In genomic region chr3:157063926-157064325, GRCh38 we compare ENCODE assay signal across 13 cellular contexts.
DNase-seq lines count a peak whose midpoint lies in the region; ATAC-seq, FAIRE-seq and TF ChIP-seq lines count a peak whose summit lies in the region.
"Had no signal": no experiment of that assay in that cellular context is flagged by ENCODE, and none has a peak within 500 bp of the region (broad histone marks: within the 10 kb centered on the region; RNA-seq: fewer than 3 reads in every experiment).

No MANE protein-coding gene starts in this region.

- CTCF ChIA-PET in CD4-positive, alpha-beta memory T cell (lab: Charles Lee; ENCODE audit: partially characterized antibody): interaction anchor here (1.1 kb wide), 1 partner anchor 18 kb away, joined by 4 read pairs; no protein-coding TSS in a partner anchor
- CTCF ChIA-PET in HepG2 (lab: Yijun Ruan, JAX; ENCODE audit: low intra/inter-chr PET ratio, low total read pairs): no interaction called here

- no peaks in the 10 kb centered on the region for H3K79me2 ChIP-seq in HepG2 (ENCODE audit: insufficient read depth, low read length)

- 21% methylated on average over 2 of the region's 2 CpGs for WGBS in HepG2 (ENCODE audit: low lambda C conversion rate)

- H3K27me3 Mint-ChIP-seq in brain: no peaks in the 10 kb centered on the region
- H3K27me3 Mint-ChIP-seq in CD4-positive, alpha-beta memory T cell: peaks cover 0 to 2% of the 10 kb centered on the region in 2 donors

- H3K4me3 Mint-ChIP-seq in brain: peak overlapping the region in 2 of 5 experiments; percentile 21 to 51
- no peak overlapping the region for H3K4me3 Mint-ChIP-seq in CD4-positive, alpha-beta memory T cell
- H3K4me3 Mint-ChIP-seq: activated naive CD4-positive, alpha-beta T cell treated with anti-CD3 and anti-CD28 coated beads, Interleukin-2, amount 50 U/mL, for 24 hours; immature natural killer cell had no signal

- no peaks in the 10 kb centered on the region for H3K27me3 ChIP-seq in CD4-positive, alpha-beta memory T cell (ENCODE audit: insufficient read depth, low read length)
- peaks cover 0 to 12% of the 10 kb centered on the region in 2 experiments; a peak in 3 of 5 replicates for H3K27me3 ChIP-seq in HepG2 (ENCODE audit: control insufficient read depth in 1 of 2, insufficient read depth in 2 of 2, low read length in 2 of 2)

- no peaks in the 10 kb centered on the region for H4K20me1 ChIP-seq in HepG2 (ENCODE audit: insufficient read depth, low read length)

- DNase-seq in retina: peak; percentile 69
- DNase-seq in CD4-positive, alpha-beta memory T cell: no peak
- DNase-seq in posterior cingulate gyrus: no peak
- no peak for DNase-seq in HepG2 (ENCODE audit: low spot score)
- DNase-seq in CD1c-positive myeloid dendritic cell (ENCODE audit: extremely low spot score): no peak
- DNase-seq: DMS153, immature natural killer cell, NCI-H146 had no signal

- no TSS peak for BruUV-seq in HepG2 (replicated peaks; lab: Mats Ljungman, UMichigan)

- H3K4me1 Mint-ChIP-seq in brain: peaks cover 75% of the 10 kb centered on the region
- peaks cover 23 to 41% (median 34%) of the 10 kb centered on the region in 4 donors for H3K4me1 Mint-ChIP-seq in CD4-positive, alpha-beta memory T cell

- POLR2A ChIA-PET in CD4-positive, alpha-beta memory T cell (lab: Charles Lee; ENCODE audit: partially characterized antibody): interaction anchor here (0.6 kb wide), 1 partner anchor 507 kb away, joined by 4 read pairs; no protein-coding TSS in a partner anchor
- POLR2A ChIA-PET in HepG2 (lab: Yijun Ruan, JAX): no interaction called here

- TF ChIP-seq POLR2A in HepG2 (IDR thresholded peaks at IDR 0.05; ENCODE audit: insufficient read depth in 1 of 2, low read depth in 2 of 2, low read length in 2 of 2): no peak

- H3K9ac ChIP-seq in HepG2 (ENCODE audit: insufficient read depth, low read depth, low read length): no peak overlapping the region

- peak; percentile 1 for ATAC-seq in GM19351 (IDR thresholded peaks at IDR 0.05; ENCODE audit: unreplicated experiment)
- peak; percentile 7 for ATAC-seq in HG03064 (IDR thresholded peaks at IDR 0.05; ENCODE audit: low read depth, unreplicated experiment)
- ATAC-seq in HepG2: no peak

- TF ChIP-seq RAD21 in HepG2 (CRISPR knock-in tag; IDR thresholded peaks at IDR 0.05): no peak

- H3K4me3 ChIP-seq in CD4-positive, alpha-beta memory T cell (ENCODE audit: low read length in 2 of 2): no peak overlapping the region
- no peak overlapping the region for H3K4me3 ChIP-seq in HepG2 (replicated peaks in 1 of 3; ENCODE audit: insufficient read depth in 1 of 3, low read depth in 2 of 3, low read length in 3 of 3)

- FAIRE-seq in HepG2 (lab: Jason Lieb, UNC): no peak

- H3K9me3 ChIP-seq in CD4-positive, alpha-beta memory T cell (ENCODE audit: control insufficient read depth in 1 of 2, low read length in 2 of 2): no peaks in the 10 kb centered on the region
- no peaks in the 10 kb centered on the region for H3K9me3 ChIP-seq in HepG2 (ENCODE audit: low read length)

- no peak overlapping the region for H3K4me2 ChIP-seq in HepG2 (ENCODE audit: low read depth, low read length)

- H3K9me3 Mint-ChIP-seq in brain: peaks cover 0 to 6% (median 5%) of the 10 kb centered on the region in 5 experiments
- no peaks in the 10 kb centered on the region for H3K9me3 Mint-ChIP-seq in CD4-positive, alpha-beta memory T cell
- H3K9me3 Mint-ChIP-seq: activated naive CD4-positive, alpha-beta T cell treated with anti-CD3 and anti-CD28 coated beads, Interleukin-2, amount 50 U/mL, for 24 hours; immature natural killer cell had no signal

- H3K27ac Mint-ChIP-seq in brain: peak overlapping the region; percentile 75 to 95 (median 89)
- H3K27ac Mint-ChIP-seq in CD4-positive, alpha-beta memory T cell: peak overlapping the region in 1 of 7 donors; percentile 42
- H3K27ac Mint-ChIP-seq: activated naive CD4-positive, alpha-beta T cell treated with anti-CD3 and anti-CD28 coated beads, Interleukin-2, amount 50 U/mL, for 24 hours had no signal

- H3K36me3 ChIP-seq in CD4-positive, alpha-beta memory T cell (ENCODE audit: insufficient read depth, low read length): no peaks in the 10 kb centered on the region
- no peaks in the 10 kb centered on the region for H3K36me3 ChIP-seq in HepG2 (replicated peaks in 1 of 2; ENCODE audit: control insufficient read depth in 1 of 2, insufficient read depth in 2 of 2, low read length in 2 of 2)

- intact Hi-C loops in CD4-positive, alpha-beta memory T cell (cut with micrococcal nuclease): no loop called here
- intact Hi-C loops in posterior cingulate gyrus (cut with DNase I): no loop called here
- intact Hi-C loops in HepG2 (cut with micrococcal nuclease; ENCODE audit: unreplicated experiment): no loop called here

- H3K36me3 Mint-ChIP-seq in brain: no peaks in the 10 kb centered on the region
- H3K36me3 Mint-ChIP-seq in CD4-positive, alpha-beta memory T cell: no peaks in the 10 kb centered on the region
- H3K36me3 Mint-ChIP-seq: activated naive CD4-positive, alpha-beta T cell treated with anti-CD3 and anti-CD28 coated beads, Interleukin-2, amount 50 U/mL, for 24 hours; immature natural killer cell had no signal

- peaks cover 38% of the 10 kb centered on the region for H3K4me1 ChIP-seq in CD4-positive, alpha-beta memory T cell (ENCODE audit: insufficient read depth, low read length)
- H3K4me1 ChIP-seq in HepG2 (ENCODE audit: insufficient read depth, low read length): no peaks in the 10 kb centered on the region

- in situ Hi-C loops in HepG2 (cut with HindIII; ENCODE audit: extremely low pct_ligation_motif_present, low pct_unique_long_range_greater_than_20kb): no loop called here

- no peak overlapping the region for H2AFZ ChIP-seq in HepG2 (ENCODE audit: low read length)

- no peak overlapping the region for H3K27ac ChIP-seq in CD4-positive, alpha-beta memory T cell (ENCODE audit: low read depth, low read length)
- no peak overlapping the region for H3K27ac ChIP-seq in HepG2 (ENCODE audit: extremely low read length, insufficient read depth, low read length)
- H3K27ac ChIP-seq: epithelial cell of prostate had no signal

- TF ChIP-seq EP300 in HepG2 (IDR thresholded peaks at IDR 0.05; ENCODE audit: low read depth in 2 of 2, low read length in 2 of 2): no peak
- no peak for TF ChIP-seq EP300 in HepG2 (CRISPR knock-in tag; IDR thresholded peaks at IDR 0.05; ENCODE audit: borderline replicate concordance)

- TF ChIP-seq CTCF in brain (conservative IDR thresholded peaks at IDR 0.05): no peak
- TF ChIP-seq CTCF in HepG2 (CRISPR knock-in tag; IDR thresholded peaks at IDR 0.05): no peak

TF ChIP-seq in HepG2, 621 proteins besides CTCF, POLR2A, EP300 and RAD21 (continues in another document):
- TF ChIP-seq ZNF839 (CRISPR knock-in tag; IDR thresholded peaks at IDR 0.05; ENCODE audit: borderline replicate concordance) (no peak), ZNF33B (CRISPR knock-in tag; IDR thresholded peaks at IDR 0.05) (no peak), E2F1 (CRISPR knock-in tag; IDR thresholded peaks at IDR 0.05) (no peak), SOX5 (CRISPR knock-in tag; IDR thresholded peaks at IDR 0.05; ENCODE audit: borderline replicate concordance) (no peak), GRHL1 (CRISPR knock-in tag; conservative IDR thresholded peaks at IDR 0.05) (no peak), ZNF790 (CRISPR knock-in tag; IDR thresholded peaks at IDR 0.05; ENCODE audit: borderline replicate concordance) (no peak), ZNF800 (CRISPR knock-in tag; IDR thresholded peaks at IDR 0.05) (no peak)
